Comparison of ENCODE assay signal across 10 cellular contexts in genomic region chr14:61362072-61362750, GRCh38.
"Had no signal": no experiment of that assay in that cellular context is flagged by ENCODE, and none has a peak within 500 bp of the region (broad histone marks: within the 10 kb centered on the region; RNA-seq: fewer than 3 reads in every experiment).

No MANE protein-coding gene starts in this region.

- H3K27ac Mint-ChIP-seq: T-helper 1 cell treated with Interleukin-12 subunit alpha and Interleukin-12 subunit beta and Interleukin-4 antibody, amounts not matched to agents 30 μg/mL and 1 μg/mL, for 36 hours had no signal

- H3K9me3 Mint-ChIP-seq: activated CD8-positive, alpha-beta T cell treated with anti-CD3 and anti-CD28 coated beads for 36 hours; naive thymus-derived CD8-positive, alpha-beta T cell; T-helper 1 cell treated with Interleukin-12 subunit alpha and Interleukin-12 subunit beta and Interleukin-4 antibody, amounts not matched to agents 30 μg/mL and 1 μg/mL, for 36 hours had no signal

- DNase-seq: activated CD4-positive, alpha-beta T cell treated with anti-CD3 and anti-CD28 coated beads for 4 hours; activated CD8-positive, alpha-beta T cell treated with anti-CD3 and anti-CD28 coated beads for 36 hours; adrenal gland; islet precursor cell; left lung; mucosa of descending colon; naive thymus-derived CD8-positive, alpha-beta T cell; pancreas had no signal

- H3K4me3 Mint-ChIP-seq: activated CD8-positive, alpha-beta T cell treated with anti-CD3 and anti-CD28 coated beads for 36 hours; T-helper 1 cell treated with Interleukin-12 subunit alpha and Interleukin-12 subunit beta and Interleukin-4 antibody, amounts not matched to agents 30 μg/mL and 1 μg/mL, for 36 hours had no signal

- H3K27me3 Mint-ChIP-seq: activated CD8-positive, alpha-beta T cell treated with anti-CD3 and anti-CD28 coated beads for 36 hours; naive thymus-derived CD8-positive, alpha-beta T cell had no signal

- ATAC-seq: activated CD8-positive, alpha-beta T cell treated with anti-CD3 and anti-CD28 coated beads for 36 hours; left lung; mucosa of descending colon; naive thymus-derived CD8-positive, alpha-beta T cell; pancreas; sciatic nerve had no signal

- FAIRE-seq: pancreas had no signal
